In genomic region chr2:196275646-196276352, GRCh38 we compare ENCODE assay signal across 11 cellular contexts.
DNase-seq lines count a peak whose midpoint lies in the region; ATAC-seq, FAIRE-seq and TF ChIP-seq lines count a peak whose summit lies in the region.
"Had no signal": no experiment of that assay in that cellular context is flagged by ENCODE, and none has a peak within 500 bp of the region (broad histone marks: within the 10 kb centered on the region; RNA-seq: fewer than 3 reads in every experiment).

No MANE protein-coding gene starts in this region.

- FAIRE-seq in GM12891 (lab: Jason Lieb, UNC) = peak; percentile 9

- H3K36me3 ChIP-seq in naive thymus-derived CD4-positive, alpha-beta T cell (ENCODE audit: control insufficient read depth in 2 of 3, insufficient read depth in 3 of 3, low read length in 3 of 3) = no peaks in the 10 kb centered on the region

- peaks cover 21 to 42% of the 10 kb centered on the region in 2 donors for H3K4me1 ChIP-seq in naive thymus-derived CD4-positive, alpha-beta T cell (ENCODE audit: control insufficient read depth in 2 of 2, insufficient read depth in 2 of 2, low read length in 2 of 2)

- in situ Hi-C loops in GM13977 (cut with MboI; ENCODE audit: low pct_unique_long_range_greater_than_20kb, low sequenced_read_pairs, unreplicated experiment) = loop anchor here (25.0 kb wide), 1 partner anchor 487 kb away; no protein-coding TSS in a partner anchor

- no peaks in the 10 kb centered on the region for H3K9me3 Mint-ChIP-seq in IgD-negative memory B cell
- no peaks in the 10 kb centered on the region for H3K9me3 Mint-ChIP-seq in activated naive CD8-positive, alpha-beta T cell (ENCODE audit: low read depth)
- peaks cover 0 to 4% (median 0%) of the 10 kb centered on the region in 11 donors for H3K9me3 Mint-ChIP-seq in naive thymus-derived CD4-positive, alpha-beta T cell

- H3K27ac Mint-ChIP-seq in IgD-negative memory B cell = peak overlapping the region; percentile 64 to 95 (median 77)
- peak overlapping the region; percentile 97 for H3K27ac Mint-ChIP-seq in activated naive CD8-positive, alpha-beta T cell
- peak overlapping the region; percentile 86 to 99 (median 92) for H3K27ac Mint-ChIP-seq in naive thymus-derived CD4-positive, alpha-beta T cell

- no peaks in the 10 kb centered on the region for H3K36me3 Mint-ChIP-seq in IgD-negative memory B cell
- H3K36me3 Mint-ChIP-seq in activated naive CD8-positive, alpha-beta T cell = no peaks in the 10 kb centered on the region
- peaks cover 0 to 11% (median 0%) of the 10 kb centered on the region in 5 donors for H3K36me3 Mint-ChIP-seq in naive thymus-derived CD4-positive, alpha-beta T cell

- DNase-seq in GM12891 (ENCODE audit: insufficient read length, low spot score) = no peak
- DNase-seq in naive thymus-derived CD4-positive, alpha-beta T cell = peak in 2 of 9 donors; percentile 23 to 32
- DNase-seq in Kasumi-1 (lab: John Stamatoyannopoulos, UW) = no peak
- no peak for DNase-seq in GM13977 (ENCODE audit: low spot score)
- DNase-seq in kidney tubule cell (ENCODE audit: low spot score) = no peak
- DNase-seq: activated effector memory CD4-positive, alpha-beta T cell treated with Interleukin-2 at 50 U/mL for 16 hours; MV-4-11 had no signal

- intact Hi-C loops in naive thymus-derived CD4-positive, alpha-beta T cell (cut with micrococcal nuclease) = loop anchor here (1.0 to 5.0 kb wide), 7 partner anchors 12 to 618 kb away; partner anchors contain the start of genes SLC39A10 (in 1 of the 2) and STK17B (in 1 of the 2)

- H3K27ac ChIP-seq in naive thymus-derived CD4-positive, alpha-beta T cell (ENCODE audit: low read depth, low read length) = peak overlapping the region; percentile 63

- no peak for TF ChIP-seq POLR2A in GM12891 (IDR thresholded peaks at IDR 0.05; ENCODE audit: low read depth, low read length)

- no peaks in the 10 kb centered on the region for H3K27me3 Mint-ChIP-seq in IgD-negative memory B cell
- no peaks in the 10 kb centered on the region for H3K27me3 Mint-ChIP-seq in activated naive CD8-positive, alpha-beta T cell
- no peaks in the 10 kb centered on the region for H3K27me3 Mint-ChIP-seq in naive thymus-derived CD4-positive, alpha-beta T cell

- H3K4me3 Mint-ChIP-seq in IgD-negative memory B cell = peak overlapping the region; percentile 72 to 92 (median 80)
- H3K4me3 Mint-ChIP-seq in activated naive CD8-positive, alpha-beta T cell = peak overlapping the region; percentile 75
- peak overlapping the region; percentile 46 to 85 (median 75) for H3K4me3 Mint-ChIP-seq in naive thymus-derived CD4-positive, alpha-beta T cell

- CTCF ChIA-PET in naive thymus-derived CD4-positive, alpha-beta T cell (lab: Charles Lee) = interaction anchor here (0.7 to 6.1 kb wide), 31 partner anchors 13 to 1674 kb away, joined by 3 to 72 read pairs (median 5); no protein-coding TSS in a partner anchor

- H3K4me3 ChIP-seq in naive thymus-derived CD4-positive, alpha-beta T cell (ENCODE audit: low read length) = peak overlapping the region; percentile 27
- H3K4me3 ChIP-seq: lung had no signal

- POLR2A ChIA-PET in naive thymus-derived CD4-positive, alpha-beta T cell (lab: Charles Lee) = interaction anchor here (0.5 to 3.9 kb wide), 36 partner anchors 8 to 799 kb away, joined by 3 to 40 read pairs (median 6); partner anchors contain the start of gene STK17B

- TF ChIP-seq CTCF in GM13977 (IDR thresholded peaks at IDR 0.05; ENCODE audit: extremely low read depth, insufficient read depth, missing control alignments) = no peak

- no peaks in the 10 kb centered on the region for H3K27me3 ChIP-seq in naive thymus-derived CD4-positive, alpha-beta T cell (ENCODE audit: control insufficient read depth in 2 of 2, insufficient read depth in 2 of 2, low read length in 2 of 2)

- H3K4me1 Mint-ChIP-seq in IgD-negative memory B cell = peaks cover 34 to 42% (median 39%) of the 10 kb centered on the region in 3 donors
- H3K4me1 Mint-ChIP-seq in activated naive CD8-positive, alpha-beta T cell (ENCODE audit: low read depth) = peaks cover 52% of the 10 kb centered on the region
- peaks cover 29 to 60% (median 51%) of the 10 kb centered on the region in 7 donors for H3K4me1 Mint-ChIP-seq in naive thymus-derived CD4-positive, alpha-beta T cell

- no peaks in the 10 kb centered on the region for H3K9me3 ChIP-seq in naive thymus-derived CD4-positive, alpha-beta T cell (ENCODE audit: control insufficient read depth in 2 of 3, low read length in 3 of 3)

- peak; percentile 28 for ATAC-seq in naive thymus-derived CD4-positive, alpha-beta T cell
- no peak for ATAC-seq in GM19455 (IDR thresholded peaks at IDR 0.05; ENCODE audit: unreplicated experiment)

TF ChIP-seq in GM12891, 5 proteins besides CTCF, POLR2A, EP300 and RAD21:
- TF ChIP-seq PAX5 (IDR thresholded peaks at IDR 0.05; ENCODE audit: insufficient read depth, low read length, severe bottlenecking) (no peak), TAF1 (IDR thresholded peaks at IDR 0.05; ENCODE audit: low read depth, low read length) (no peak), POU2F2 (IDR thresholded peaks at IDR 0.05; ENCODE audit: low read depth, low read length) (no peak), POLR2AphosphoS5 (IDR thresholded peaks at IDR 0.05; ENCODE audit: low read depth, low read length) (no peak), SPI1 (IDR thresholded peaks at IDR 0.05; ENCODE audit: low read depth, low read length) (no peak)
TF ChIP-seq in GM12891: peak in this region for 0.
